Comparison of ENCODE assay signal across 8 cellular contexts in genomic region chr19:6056801-6057650, GRCh38. TPM values are rescaled to one million over a fixed set of nuclear protein-coding genes. Genes with fewer than 3 reads are reported as not detected.
DNase-seq lines count a peak whose midpoint lies in the region; ATAC-seq and TF ChIP-seq lines count a peak whose summit lies in the region.

No MANE protein-coding gene starts in this region.

- no peaks in the 10 kb centered on the region for H3K36me3 ChIP-seq in Peyer's patch
- no peaks in the 10 kb centered on the region for H3K36me3 ChIP-seq in lower lobe of right lung
- no peaks in the 10 kb centered on the region for H3K36me3 ChIP-seq in thoracic aorta

- H3K4me3 Mint-ChIP-seq in natural killer cell = no peak overlapping the region
- H3K4me3 Mint-ChIP-seq in natural killer cell treated with Interleukin-12 subunit alpha and Interleukin-12 subunit beta and Interleukin-15 and Interleukin-18, amount 100 ng/mL, for 72 hours = no peak overlapping the region

- TF ChIP-seq POLR2A in Peyer's patch (IDR thresholded peaks at IDR 0.05) = no peak

- H3K4me1 Mint-ChIP-seq in natural killer cell = peaks cover 3 to 8% of the 10 kb centered on the region in 2 donors
- H3K4me1 Mint-ChIP-seq in natural killer cell treated with Interleukin-12 subunit alpha and Interleukin-12 subunit beta and Interleukin-15 and Interleukin-18, amount 100 ng/mL, for 72 hours (ENCODE audit: low read depth in 2 of 2) = peaks cover 13 to 14% of the 10 kb centered on the region in 2 donors

- peak overlapping the region in 1 of 2 donors; percentile 32 for H3K27ac Mint-ChIP-seq in natural killer cell
- no peak overlapping the region for H3K27ac Mint-ChIP-seq in natural killer cell treated with Interleukin-12 subunit alpha and Interleukin-12 subunit beta and Interleukin-15 and Interleukin-18, amount 100 ng/mL, for 72 hours

- no peaks in the 10 kb centered on the region for H3K9me3 Mint-ChIP-seq in natural killer cell
- no peaks in the 10 kb centered on the region for H3K9me3 Mint-ChIP-seq in natural killer cell treated with Interleukin-12 subunit alpha and Interleukin-12 subunit beta and Interleukin-15 and Interleukin-18, amount 100 ng/mL, for 72 hours

- H3K4me1 ChIP-seq in Peyer's patch (peaks cover 0 to 50% (median 12%) of the 10 kb centered on the region in 4 donors), lower lobe of right lung (peaks cover 63% of the 10 kb centered on the region), thoracic aorta (ENCODE audit: control insufficient read depth in 1 of 2, low read depth in 2 of 2) (peaks cover 49 to 71% of the 10 kb centered on the region in 2 donors)

- H3K36me3 Mint-ChIP-seq in natural killer cell = no peaks in the 10 kb centered on the region
- H3K36me3 Mint-ChIP-seq in natural killer cell treated with Interleukin-12 subunit alpha and Interleukin-12 subunit beta and Interleukin-15 and Interleukin-18, amount 100 ng/mL, for 72 hours = no peaks in the 10 kb centered on the region

- H3K4me3 ChIP-seq in Peyer's patch (peak overlapping the region in 2 of 4 donors; percentile 3 to 21), lower lobe of right lung (peak overlapping the region; percentile 23), thoracic aorta (peak overlapping the region; percentile 63)

- no peaks in the 10 kb centered on the region for H3K9me3 ChIP-seq in Peyer's patch
- no peaks in the 10 kb centered on the region for H3K9me3 ChIP-seq in lower lobe of right lung
- H3K9me3 ChIP-seq in thoracic aorta = no peaks in the 10 kb centered on the region

- peak; percentile 12 for DNase-seq in natural killer cell
- DNase-seq in natural killer cell treated with Interleukin-12 subunit alpha and Interleukin-12 subunit beta and Interleukin-15 and Interleukin-18, amount 100 ng/mL, for 72 hours (ENCODE audit: low spot score) = no peak
- peak in 2 of 3 donors; percentile 80 to 85 for DNase-seq in Peyer's patch
- peak; percentile 98 for DNase-seq in dermis blood vessel endothelial cell
- peak; percentile 79 for DNase-seq in lower lobe of right lung
- DNase-seq in thoracic aorta (ENCODE audit: low spot score) = peak; percentile 84
- no peak for DNase-seq in mesenteric fat pad (ENCODE audit: low spot score)

- no peaks in the 10 kb centered on the region for H3K27me3 ChIP-seq in Peyer's patch
- no peaks in the 10 kb centered on the region for H3K27me3 ChIP-seq in lower lobe of right lung (ENCODE audit: low read depth)
- no peaks in the 10 kb centered on the region for H3K27me3 ChIP-seq in thoracic aorta (replicated peaks; ENCODE audit: insufficient read depth)

- ATAC-seq in natural killer cell (peak; percentile 37 to 47 (median 43)), lower lobe of right lung (peak; percentile 77 to 88), thoracic aorta (ENCODE audit: insufficient number of reproducible peaks, low FRiP score, low read depth) (peak; percentile 78), HG03521 (IDR thresholded peaks at IDR 0.05; ENCODE audit: unreplicated experiment) (no peak)
- ATAC-seq in natural killer cell treated with Interleukin-12 subunit alpha and Interleukin-12 subunit beta and Interleukin-15 and Interleukin-18, amount 100 ng/mL, for 72 hours = no peak

- intact Hi-C loops in natural killer cell (cut with micrococcal nuclease) = no loop called here
- intact Hi-C loops in lower lobe of right lung (cut with DNase I) = no loop called here

- peaks cover 12 to 14% of the 10 kb centered on the region in 2 donors for H3K27me3 Mint-ChIP-seq in natural killer cell (ENCODE audit: low read depth in 2 of 2)
- peaks cover 6 to 24% of the 10 kb centered on the region in 2 donors for H3K27me3 Mint-ChIP-seq in natural killer cell treated with Interleukin-12 subunit alpha and Interleukin-12 subunit beta and Interleukin-15 and Interleukin-18, amount 100 ng/mL, for 72 hours

- H3K27ac ChIP-seq in Peyer's patch (peak overlapping the region; percentile 65 to 92 (median 84)), lower lobe of right lung (peak overlapping the region; percentile 94), thoracic aorta (peak overlapping the region; percentile 96 to 97)

- TF ChIP-seq CTCF in natural killer cell (IDR thresholded peaks at IDR 0.05) = no peak
- TF ChIP-seq CTCF in Peyer's patch (IDR thresholded peaks at IDR 0.05) = no peak
- TF ChIP-seq CTCF in lower lobe of right lung (IDR thresholded peaks at IDR 0.05) = no peak
- TF ChIP-seq CTCF in thoracic aorta (IDR thresholded peaks at IDR 0.05) = no peak

RNA-seq across cellular contexts. Expression of gene RFX2, which starts 53.3 kb away (rescaled TPM):
- total RNA-seq in natural killer cell (1 to 10 TPM; 2.4 to 4.6 (median 4.1) TPM), Peyer's patch (10 to 100 TPM in 2 of 4 donors, 1 to 10 TPM in 2; 2.6 to 33.9 (median 10.3) TPM), dermis blood vessel endothelial cell (4.4 and 5.0 TPM in 2 replicates), lower lobe of right lung (20.9 TPM), thoracic aorta (10 to 100 TPM; 21.7 to 30.3 TPM), mesenteric fat pad (27.9 TPM)
- total RNA-seq in natural killer cell treated with Interleukin-12 subunit alpha and Interleukin-12 subunit beta and Interleukin-15 and Interleukin-18, amount 100 ng/mL, for 72 hours = 1 to 10 TPM; 6.6 to 6.9 TPM

Comparison
In these comparisons a context has a peak if more than half of its experiments do, and no peak if none do; other contexts are left out.
1. ATAC-seq: peak in natural killer cell (3 of 3), lower lobe of right lung (2 of 2) and thoracic aorta (single experiment); none in natural killer cell treated with Interleukin-12 subunit alpha and Interleukin-12 subunit beta and Interleukin-15 and Interleukin-18, amount 100 ng/mL, for 72 hours (0 of 2) and HG03521 (single experiment).
2. DNase-seq: peak in natural killer cell (single experiment), Peyer's patch (2 of 3), dermis blood vessel endothelial cell (single experiment), lower lobe of right lung (single experiment) and thoracic aorta (single experiment); none in natural killer cell treated with Interleukin-12 subunit alpha and Interleukin-12 subunit beta and Interleukin-15 and Interleukin-18, amount 100 ng/mL, for 72 hours (single experiment) and mesenteric fat pad (single experiment).
3. Peak in every context shown above with its lines, with median percentiles within 50 percentile points of each other: H3K27ac ChIP-seq.